ENCODE assay signal across 14 cellular contexts in the genomic region with DNA sequence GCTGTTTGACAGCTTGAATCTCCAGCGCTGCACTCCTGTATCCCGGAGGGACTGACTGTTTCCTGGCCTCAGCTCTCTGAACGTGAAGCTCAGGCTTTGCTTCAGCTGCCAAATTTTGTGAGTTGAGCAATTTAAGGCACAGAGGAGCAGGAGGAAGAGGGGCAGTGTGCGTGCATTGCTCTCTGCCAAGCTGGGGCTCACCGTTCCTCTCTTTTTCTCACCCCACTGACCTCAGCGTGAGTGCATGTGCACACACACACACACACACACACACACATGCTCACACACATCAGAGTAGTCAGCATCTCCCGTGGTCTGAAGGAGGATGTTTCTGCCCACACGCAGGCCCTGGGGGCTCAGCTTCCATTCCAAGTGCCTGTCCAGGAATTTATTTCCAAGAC. TPM values are rescaled to one million over a fixed set of nuclear protein-coding genes. Genes with fewer than 3 reads are reported as not detected.
A peak's percentile ranks its signal among the peaks of the same experiment; 100 is the strongest.
DNase-seq lines count a peak whose midpoint lies in the region; FAIRE-seq and TF ChIP-seq lines count a peak whose summit lies in the region.
"Had no signal": no experiment of that assay in that cellular context is flagged by ENCODE, and none has a peak within 500 bp of the region (broad histone marks: within the 10 kb centered on the region; RNA-seq: fewer than 3 reads in every experiment).

No MANE protein-coding gene starts in this region.

- no peak for TF ChIP-seq POLR2A in suprapubic skin (IDR thresholded peaks at IDR 0.05)

- H3K36me3 ChIP-seq in bronchial epithelial cell (ENCODE audit: control insufficient read depth, insufficient read depth, low read length) (no peaks in the 10 kb centered on the region), suprapubic skin (no peaks in the 10 kb centered on the region)
- H3K36me3 ChIP-seq: ascending aorta had no signal

- H3K9me3 ChIP-seq in suprapubic skin: no peaks in the 10 kb centered on the region
- H3K9me3 ChIP-seq: ascending aorta had no signal

- H3K27ac ChIP-seq in suprapubic skin: peak overlapping the region; percentile 66
- H3K27ac ChIP-seq: ascending aorta had no signal

- H3K4me3 ChIP-seq in HFF-Myc (replicated peaks; ENCODE audit: low read depth, low read length): no peak overlapping the region
- no peak overlapping the region for H3K4me3 ChIP-seq in bronchial epithelial cell (ENCODE audit: low read depth, low read length)
- no peak overlapping the region for H3K4me3 ChIP-seq in suprapubic skin
- H3K4me3 ChIP-seq: ascending aorta, GM23338, smooth muscle cell had no signal

- TF ChIP-seq CTCF in HFF-Myc (IDR thresholded peaks at IDR 0.05; ENCODE audit: low read depth, low read length, missing control alignments): no peak
- TF ChIP-seq CTCF in bronchial epithelial cell (IDR thresholded peaks at IDR 0.05; ENCODE audit: insufficient read depth, low read length, severe bottlenecking): no peak
- TF ChIP-seq CTCF in suprapubic skin (IDR thresholded peaks at IDR 0.05): no peak
- no peak for TF ChIP-seq CTCF in GM10266 (IDR thresholded peaks at IDR 0.05; ENCODE audit: control insufficient read depth, insufficient read depth, low read depth, missing control alignments)

- DNase-seq in HFF-Myc (ENCODE audit: extremely low read depth, low read depth): peak; percentile 57
- DNase-seq in bronchial epithelial cell (ENCODE audit: low read depth): peak; percentile 22
- peak; percentile 72 for DNase-seq in iris pigment epithelial cell (ENCODE audit: low read depth)
- DNase-seq in suprapubic skin (ENCODE audit: low spot score in 2 of 2): no peak
- DNase-seq in ecto neural progenitor cell (ENCODE audit: low spot score): no peak
- no peak for DNase-seq in germinal center (ENCODE audit: low spot score)
- DNase-seq in GM10266 (ENCODE audit: extremely low spot score): no peak
- DNase-seq in activated CD4-positive, alpha-beta T cell treated with anti-CD3 and anti-CD28 coated beads, Interleukin-2, amount 50 U/mL, for 48 hours: no peak
- DNase-seq: NCI-H526 treated with DMSO at 0.1 percent for 48 hours, T-helper 1 cell had no signal

- peaks cover 2% of the 10 kb centered on the region for H3K27me3 ChIP-seq in bronchial epithelial cell (ENCODE audit: control insufficient read depth, insufficient read depth, low read length)
- H3K27me3 ChIP-seq in suprapubic skin: peaks cover 11% of the 10 kb centered on the region
- H3K27me3 ChIP-seq: ascending aorta had no signal

- no peak for TF ChIP-seq EP300 in suprapubic skin (IDR thresholded peaks at IDR 0.05)

- 17% methylated on average over 8 of the region's 8 CpGs for WGBS in suprapubic skin

- FAIRE-seq in bronchial epithelial cell (lab: Jason Lieb, UNC): no peak

- peaks cover 36% of the 10 kb centered on the region for H3K4me1 ChIP-seq in suprapubic skin
- H3K4me1 ChIP-seq: ascending aorta had no signal

RNA-seq across cellular contexts. Expression of a gene that starts 27.8 kb away (rescaled TPM):
- total RNA-seq in bronchial epithelial cell (3.2 and 6.5 TPM in 2 replicates), suprapubic skin (10 to 100 TPM in 3 of 4 donors, 1 to 10 TPM in 1; 9.7 to 17.9 (median 14.3) TPM)
- total RNA-seq: activated CD8-positive, alpha-beta memory T cell treated with anti-CD3 and anti-CD28 coated beads for 36 hours had no signal

Comparison
In these comparisons a context has a peak if more than half of its experiments do, and no peak if none do; other contexts are left out.
1. DNase-seq: peak in HFF-Myc (single experiment), bronchial epithelial cell (single experiment) and iris pigment epithelial cell (single experiment); none in suprapubic skin (0 of 2), ecto neural progenitor cell (single experiment), germinal center (single experiment), GM10266 (single experiment) and activated CD4-positive, alpha-beta T cell treated with anti-CD3 and anti-CD28 coated beads, Interleukin-2, amount 50 U/mL, for 48 hours (0 of 2).